In genomic region chr1:53889304-53890298, GRCh38 we compare ENCODE assay signal across 1 cellular context.
TF ChIP-seq lines count a peak whose summit lies in the region.

Gene YIPF1, minus strand, starts transcription at chr1:53889797. Its CDS starts 860 bp downstream, at chr1:53888937.

TF ChIP-seq in K562, 482 proteins besides CTCF, POLR2A, EP300 and RAD21 (continued from another document):
- TF ChIP-seq, protein P1, sequence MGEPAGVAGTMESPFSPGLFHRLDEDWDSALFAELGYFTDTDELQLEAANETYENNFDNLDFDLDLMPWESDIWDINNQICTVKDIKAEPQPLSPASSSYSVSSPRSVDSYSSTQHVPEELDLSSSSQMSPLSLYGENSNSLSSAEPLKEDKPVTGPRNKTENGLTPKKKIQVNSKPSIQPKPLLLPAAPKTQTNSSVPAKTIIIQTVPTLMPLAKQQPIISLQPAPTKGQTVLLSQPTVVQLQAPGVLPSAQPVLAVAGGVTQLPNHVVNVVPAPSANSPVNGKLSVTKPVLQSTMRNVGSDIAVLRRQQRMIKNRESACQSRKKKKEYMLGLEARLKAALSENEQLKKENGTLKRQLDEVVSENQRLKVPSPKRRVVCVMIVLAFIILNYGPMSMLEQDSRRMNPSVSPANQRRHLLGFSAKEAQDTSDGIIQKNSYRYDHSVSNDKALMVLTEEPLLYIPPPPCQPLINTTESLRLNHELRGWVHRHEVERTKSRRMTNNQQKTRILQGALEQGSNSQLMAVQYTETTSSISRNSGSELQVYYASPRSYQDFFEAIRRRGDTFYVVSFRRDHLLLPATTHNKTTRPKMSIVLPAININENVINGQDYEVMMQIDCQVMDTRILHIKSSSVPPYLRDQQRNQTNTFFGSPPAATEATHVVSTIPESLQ (CRISPR knock-in tag; IDR thresholded peaks at IDR 0.05) = no peak
- TF ChIP-seq CBX1 (IDR thresholded peaks at IDR 0.05; ENCODE audit: low read depth) (peak; percentile 99), RFX7 (CRISPR knock-in tag; IDR thresholded peaks at IDR 0.05) (peak; percentile 33; the same call in 1 of the 2 replicates), HNRNPL (IDR thresholded peaks at IDR 0.05; ENCODE audit: low read depth, low read length) (no peak), NCOA4 (IDR thresholded peaks at IDR 0.05; ENCODE audit: partially characterized antibody) (peak; percentile 91), RREB1 (CRISPR knock-in tag; IDR thresholded peaks at IDR 0.05) (peak; percentile 75), CBFB (CRISPR knock-in tag; IDR thresholded peaks at IDR 0.05) (no peak), SIN3A (IDR thresholded peaks at IDR 0.05; ENCODE audit: borderline replicate concordance in 2 of 2, control insufficient read depth in 1 of 2, low read depth in 2 of 2, low read length in 2 of 2) (peak in 1 of 2 experiments; percentile 58; a peak in 1 of 4 replicates), JUND (IDR thresholded peaks at IDR 0.05; ENCODE audit: borderline replicate concordance, low read depth, low read length) (peak; percentile 17; the same call in 1 of the 2 replicates), JUND (tag; IDR thresholded peaks at IDR 0.05; ENCODE audit: borderline replicate concordance, low read depth, low read length) (no peak; the same call in 1 of the 3 replicates), ZNF551 (CRISPR knock-in tag; IDR thresholded peaks at IDR 0.05) (no peak), ZNF133 (CRISPR knock-in tag; IDR thresholded peaks at IDR 0.05) (no peak; the same call in 1 of the 2 replicates), IRF1 (CRISPR knock-in tag; IDR thresholded peaks at IDR 0.05; ENCODE audit: borderline replicate concordance) (no peak), THRB (CRISPR knock-in tag; conservative IDR thresholded peaks at IDR 0.05) (no peak), CBFA2T2 (conservative IDR thresholded peaks at IDR 0.05) (no peak), ELF1 (tag; IDR thresholded peaks at IDR 0.05) (peak; percentile 90), HNRNPUL1 (IDR thresholded peaks at IDR 0.05; ENCODE audit: low read length) (no peak), ZBTB26 (CRISPR knock-in tag; IDR thresholded peaks at IDR 0.05) (no peak), RBFOX2 (IDR thresholded peaks at IDR 0.05; ENCODE audit: low read depth, low read length) (peak; percentile 79), GTF2E2 (tag; IDR thresholded peaks at IDR 0.05) (no peak), ZEB2 (IDR thresholded peaks at IDR 0.05) (0 out of 2 replicates have a peak, but pooled peaks have one; percentile 28), BRD9 (IDR thresholded peaks at IDR 0.05; ENCODE audit: low read depth, partially characterized antibody) (peak; percentile 68), KDM5B (IDR thresholded peaks at IDR 0.05; ENCODE audit: insufficient replicate concordance, low read depth, low read length) (peak; percentile 51), ZNF766 (CRISPR knock-in tag; conservative IDR thresholded peaks at IDR 0.05) (no peak), HNRNPH1 (optimal IDR thresholded peaks at IDR 0.05; ENCODE audit: low read depth, low read length) (no peak), ZHX1 (conservative IDR thresholded peaks at IDR 0.05; ENCODE audit: low read length) (no peak), MTA2 (IDR thresholded peaks at IDR 0.05; ENCODE audit: low read depth) (no peak), HIVEP1 (CRISPR knock-in tag; IDR thresholded peaks at IDR 0.05) (no peak), MYC (IDR thresholded peaks at IDR 0.05; ENCODE audit: low read depth, low read length) (0 out of 2 replicates have a peak, but pooled peaks have one; percentile 45), MYC (CRISPR knock-in tag; IDR thresholded peaks at IDR 0.05; ENCODE audit: borderline replicate concordance, low read depth) (peak; percentile 9; the same call in 1 of the 2 replicates), BRCA1 (IDR thresholded peaks at IDR 0.05) (no peak), BRCA1 (CRISPR knock-in tag; IDR thresholded peaks at IDR 0.05) (peak; percentile 95; the same call in 1 of the 2 replicates), YY1 (IDR thresholded peaks at IDR 0.05; ENCODE audit: borderline replicate concordance in 1 of 3, control insufficient read depth in 1 of 3, extremely low read depth in 1 of 3, insufficient read depth in 3 of 3, insufficient read length in 1 of 3, insufficient replicate concordance in 2 of 3, low read depth in 1 of 3, low read length in 2 of 3) (peak in 1 of 3 experiments; percentile 43), PHB (CRISPR knock-in tag; IDR thresholded peaks at IDR 0.05) (peak; percentile 95), GTF2A2 (tag; IDR thresholded peaks at IDR 0.05) (peak; percentile 56), NONO (IDR thresholded peaks at IDR 0.05; ENCODE audit: low read depth in 2 of 2, low read length in 1 of 2) (no peak)
- TF ChIP-seq, protein P2, sequence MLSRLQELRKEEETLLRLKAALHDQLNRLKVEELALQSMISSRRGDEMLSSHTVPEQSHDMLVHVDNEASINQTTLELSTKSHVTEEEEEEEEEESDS (CRISPR knock-in tag; IDR thresholded peaks at IDR 0.05) = no peak
- TF ChIP-seq, protein P3, sequence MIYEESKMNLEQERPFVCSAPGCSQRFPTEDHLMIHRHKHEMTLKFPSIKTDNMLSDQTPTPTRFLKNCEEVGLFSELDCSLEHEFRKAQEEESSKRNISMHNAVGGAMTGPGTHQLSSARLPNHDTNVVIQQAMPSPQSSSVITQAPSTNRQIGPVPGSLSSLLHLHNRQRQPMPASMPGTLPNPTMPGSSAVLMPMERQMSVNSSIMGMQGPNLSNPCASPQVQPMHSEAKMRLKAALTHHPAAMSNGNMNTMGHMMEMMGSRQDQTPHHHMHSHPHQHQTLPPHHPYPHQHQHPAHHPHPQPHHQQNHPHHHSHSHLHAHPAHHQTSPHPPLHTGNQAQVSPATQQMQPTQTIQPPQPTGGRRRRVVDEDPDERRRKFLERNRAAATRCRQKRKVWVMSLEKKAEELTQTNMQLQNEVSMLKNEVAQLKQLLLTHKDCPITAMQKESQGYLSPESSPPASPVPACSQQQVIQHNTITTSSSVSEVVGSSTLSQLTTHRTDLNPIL (CRISPR knock-in tag; IDR thresholded peaks at IDR 0.05) = no peak
- TF ChIP-seq, protein P4, sequence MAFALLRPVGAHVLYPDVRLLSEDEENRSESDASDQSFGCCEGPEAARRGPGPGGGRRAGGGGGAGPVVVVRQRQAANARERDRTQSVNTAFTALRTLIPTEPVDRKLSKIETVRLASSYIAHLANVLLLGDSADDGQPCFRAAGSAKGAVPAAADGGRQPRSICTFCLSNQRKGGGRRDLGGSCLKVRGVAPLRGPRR (CRISPR knock-in tag; IDR thresholded peaks at IDR 0.05) = no peak
- TF ChIP-seq, protein P5, sequence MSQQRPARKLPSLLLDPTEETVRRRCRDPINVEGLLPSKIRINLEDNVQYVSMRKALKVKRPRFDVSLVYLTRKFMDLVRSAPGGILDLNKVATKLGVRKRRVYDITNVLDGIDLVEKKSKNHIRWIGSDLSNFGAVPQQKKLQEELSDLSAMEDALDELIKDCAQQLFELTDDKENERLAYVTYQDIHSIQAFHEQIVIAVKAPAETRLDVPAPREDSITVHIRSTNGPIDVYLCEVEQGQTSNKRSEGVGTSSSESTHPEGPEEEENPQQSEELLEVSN (IDR thresholded peaks at IDR 0.05; ENCODE audit: borderline replicate concordance in 1 of 2, extremely low read depth in 1 of 2, insufficient read depth in 1 of 2, insufficient read length in 1 of 2, low read depth in 1 of 2, low read length in 1 of 2, poor library complexity in 1 of 2, severe bottlenecking in 1 of 2) = peak; percentile 63 to 85
